ENCODE assay signal across 13 cellular contexts in genomic region chr19:42200116-42200740, GRCh38. TPM values are rescaled to one million over a fixed set of nuclear protein-coding genes. Genes with fewer than 3 reads are reported as not detected.
DNase-seq lines count a peak whose midpoint lies in the region; ATAC-seq and TF ChIP-seq lines count a peak whose summit lies in the region.
"Had no signal": no experiment of that assay in that cellular context is flagged by ENCODE, and none has a peak within 500 bp of the region (broad histone marks: within the 10 kb centered on the region; RNA-seq: fewer than 3 reads in every experiment).

No MANE protein-coding gene starts in this region.

- H3K27ac Mint-ChIP-seq in activated CD4-positive, alpha-beta T cell treated with anti-CD3 and anti-CD28 coated beads, Interleukin-2, amount 10 ng/mL, durations not matched to agents 7 days and 5 days = peak overlapping the region; percentile 95

- H3K4me1 ChIP-seq in RWPE2 (ENCODE audit: insufficient read depth, poor library complexity, severe bottlenecking) = peaks cover 31% of the 10 kb centered on the region
- H3K4me1 ChIP-seq in suprapubic skin = peaks cover 57% of the 10 kb centered on the region
- H3K4me1 ChIP-seq in PC-3 (ENCODE audit: insufficient read depth, low read length) = no peaks in the 10 kb centered on the region
- H3K4me1 ChIP-seq: thyroid gland had no signal

- peaks cover 37% of the 10 kb centered on the region for H3K79me2 ChIP-seq in PC-3 (ENCODE audit: low read length)

- peaks cover 84% of the 10 kb centered on the region for H3K36me3 Mint-ChIP-seq in activated CD4-positive, alpha-beta T cell treated with anti-CD3 and anti-CD28 coated beads, Interleukin-2, amount 10 ng/mL, durations not matched to agents 7 days and 5 days (ENCODE audit: low read depth)

- H3K4me3 Mint-ChIP-seq in activated CD4-positive, alpha-beta T cell treated with anti-CD3 and anti-CD28 coated beads, Interleukin-2, amount 10 ng/mL, durations not matched to agents 7 days and 5 days = peak overlapping the region; percentile 74

- ATAC-seq in RWPE2 (ENCODE audit: low read depth) = no peak
- ATAC-seq in GM21367 (IDR thresholded peaks at IDR 0.05; ENCODE audit: unreplicated experiment) = no peak
- ATAC-seq in PC-3 = no peak

- no peaks in the 10 kb centered on the region for H3F3A ChIP-seq in PC-3 (ENCODE audit: low read length, unreplicated experiment)

- no peak for TF ChIP-seq POLR2A in suprapubic skin (IDR thresholded peaks at IDR 0.05)

- H3K27ac ChIP-seq in RWPE2 (ENCODE audit: poor library complexity, severe bottlenecking) (peak overlapping the region; percentile 88), epithelial cell of prostate (peak overlapping the region; percentile 89), suprapubic skin (peak overlapping the region; percentile 24), PC-3 (ENCODE audit: low read length) (no peak overlapping the region)
- H3K27ac ChIP-seq: brain microvascular endothelial cell, GM23248, thyroid gland had no signal

- TF ChIP-seq CTCF in RWPE2 (IDR thresholded peaks at IDR 0.05; ENCODE audit: poor library complexity, severe bottlenecking) (peak; percentile 33), suprapubic skin (IDR thresholded peaks at IDR 0.05) (no peak), PC-3 (conservative IDR thresholded peaks at IDR 0.05; ENCODE audit: low read depth, low read length) (no peak)

- H3K9me3 Mint-ChIP-seq in activated CD4-positive, alpha-beta T cell treated with anti-CD3 and anti-CD28 coated beads, Interleukin-2, amount 10 ng/mL, durations not matched to agents 7 days and 5 days = no peaks in the 10 kb centered on the region

- H3K9me3 ChIP-seq in RWPE2 (ENCODE audit: severe bottlenecking) = no peaks in the 10 kb centered on the region
- no peaks in the 10 kb centered on the region for H3K9me3 ChIP-seq in suprapubic skin
- no peaks in the 10 kb centered on the region for H3K9me3 ChIP-seq in PC-3 (ENCODE audit: low read length)
- H3K9me3 ChIP-seq: thyroid gland had no signal

- H3K4me1 Mint-ChIP-seq in activated CD4-positive, alpha-beta T cell treated with anti-CD3 and anti-CD28 coated beads, Interleukin-2, amount 10 ng/mL, durations not matched to agents 7 days and 5 days = peaks cover 93% of the 10 kb centered on the region

- no TSS peak for BruUV-seq in PC-3 (replicated peaks; lab: Mats Ljungman, UMichigan)

- CTCF ChIA-PET in activated CD4-positive, alpha-beta T cell treated with anti-CD3 and anti-CD28 coated beads, Interleukin-2, amount 10 ng/mL, durations not matched to agents 7 days and 5 days (lab: Charles Lee) = interaction anchor here (0.9 to 4.4 kb wide), 12 partner anchors 8 to 80 kb away, joined by 3 to 20 read pairs (median 5); no protein-coding TSS in a partner anchor
- CTCF ChIA-PET in PC-3 (lab: Charles Lee) = no interaction called here

- no peak for TF ChIP-seq EP300 in suprapubic skin (IDR thresholded peaks at IDR 0.05)

- DNase-seq in activated CD4-positive, alpha-beta T cell treated with anti-CD3 and anti-CD28 coated beads, Interleukin-2, amount 10 ng/mL, durations not matched to agents 7 days and 5 days = no peak
- DNase-seq in activated CD4-positive, alpha-beta T cell treated with anti-CD3 and anti-CD28 coated beads for 4 hours = no peak
- no peak for DNase-seq in RWPE2 (ENCODE audit: low spot score)
- DNase-seq in epithelial cell of prostate (ENCODE audit: low read depth, low spot score) = no peak
- no peak for DNase-seq in suprapubic skin (ENCODE audit: low spot score in 2 of 2)
- no peak for DNase-seq in kidney tubule cell (ENCODE audit: low spot score)
- DNase-seq in PC-3 = no peak
- DNase-seq: brain microvascular endothelial cell, GM23248, NCI-H446 treated with DMSO at 0.1 percent for 48 hours, occipital lobe, thyroid gland had no signal

- no peak overlapping the region for H3K9ac ChIP-seq in PC-3 (ENCODE audit: low read length)
- H3K9ac ChIP-seq: GM23248 had no signal

- H2AFZ ChIP-seq in PC-3 (ENCODE audit: low read length) = no peak overlapping the region
- H2AFZ ChIP-seq: GM23248 had no signal

- intact Hi-C loops in PC-3 (cut with micrococcal nuclease) = no loop called here

- no peaks in the 10 kb centered on the region for H4K20me1 ChIP-seq in PC-3 (ENCODE audit: low read length)

- H3K27me3 ChIP-seq in RWPE2 (ENCODE audit: insufficient read depth, poor library complexity, severe bottlenecking) (no peaks in the 10 kb centered on the region), suprapubic skin (no peaks in the 10 kb centered on the region), PC-3 (ENCODE audit: low read length) (no peaks in the 10 kb centered on the region)
- H3K27me3 ChIP-seq: brain microvascular endothelial cell, thyroid gland had no signal

- no peak overlapping the region for H3K4me3 ChIP-seq in RWPE2 (ENCODE audit: severe bottlenecking)
- peak overlapping the region; percentile 9 for H3K4me3 ChIP-seq in suprapubic skin
- H3K4me3 ChIP-seq in PC-3 (ENCODE audit: low read length) = no peak overlapping the region
- H3K4me3 ChIP-seq: GM23248, thyroid gland had no signal

- 69% methylated on average over 6 of the region's 7 CpGs for WGBS in suprapubic skin

- POLR2A ChIA-PET in activated CD4-positive, alpha-beta T cell treated with anti-CD3 and anti-CD28 coated beads, Interleukin-2, amount 10 ng/mL, durations not matched to agents 7 days and 5 days (lab: Charles Lee) = interaction anchor here (0.6 to 1.5 kb wide), 2 partner anchors 16 to 37 kb away, joined by 3 read pairs; no protein-coding TSS in a partner anchor
- POLR2A ChIA-PET in PC-3 (lab: Charles Lee; ENCODE audit: unreplicated experiment) = no interaction called here

- H3K27me3 Mint-ChIP-seq in activated CD4-positive, alpha-beta T cell treated with anti-CD3 and anti-CD28 coated beads, Interleukin-2, amount 10 ng/mL, durations not matched to agents 7 days and 5 days = no peaks in the 10 kb centered on the region

- no peak overlapping the region for H3K4me2 ChIP-seq in PC-3 (ENCODE audit: low read length)

- H3K9me2 ChIP-seq in PC-3 (replicated peaks; ENCODE audit: low read length) = no peaks in the 10 kb centered on the region

- H3K36me3 ChIP-seq in RWPE2 (ENCODE audit: low read depth) = peaks cover 57% of the 10 kb centered on the region
- H3K36me3 ChIP-seq in suprapubic skin = peaks cover 43% of the 10 kb centered on the region
- H3K36me3 ChIP-seq in PC-3 (ENCODE audit: low read depth, low read length) = peaks cover 5% of the 10 kb centered on the region; the same call in 1 of the 2 replicates

RNA-seq across cellular contexts. Expression of gene DEDD2, which starts 17.2 kb away (rescaled TPM):
- total RNA-seq in activated CD4-positive, alpha-beta T cell treated with anti-CD3 and anti-CD28 coated beads, Interleukin-2, amount 10 ng/mL, durations not matched to agents 7 days and 5 days = 10 to 100 TPM; 37.2 to 42.4 TPM
- 10 to 100 TPM; 51.3 to 78.9 (median 65.6) TPM for total RNA-seq in suprapubic skin
- 34.4 and 38.2 TPM in 2 replicates for total RNA-seq in PC-3 (2014; rRNA removed)

RNA-seq across cellular contexts. Expression of gene ZNF526, which starts 19.9 kb away (rescaled TPM):
- total RNA-seq in activated CD4-positive, alpha-beta T cell treated with anti-CD3 and anti-CD28 coated beads, Interleukin-2, amount 10 ng/mL, durations not matched to agents 7 days and 5 days = 10 to 100 TPM; 18.0 to 18.5 TPM
- total RNA-seq in suprapubic skin (10 to 100 TPM in 2 of 4 donors, 1 to 10 TPM in 2; 4.2 to 12.9 (median 8.9) TPM), PC-3 (2014; rRNA removed) (5.1 and 6.1 TPM in 2 replicates)

RNA-seq across cellular contexts. Expression of gene GSK3A, which starts 42.2 kb away (rescaled TPM):
- total RNA-seq in activated CD4-positive, alpha-beta T cell treated with anti-CD3 and anti-CD28 coated beads, Interleukin-2, amount 10 ng/mL, durations not matched to agents 7 days and 5 days = 10 to 100 TPM; 42.7 to 53.4 TPM
- total RNA-seq in suprapubic skin (10 to 100 TPM; 24.0 to 37.3 (median 28.3) TPM), PC-3 (2014; rRNA removed) (25.0 and 29.0 TPM in 2 replicates)

RNA-seq across cellular contexts. Expression of gene ERF, which starts 54.7 kb away (rescaled TPM):
- total RNA-seq in activated CD4-positive, alpha-beta T cell treated with anti-CD3 and anti-CD28 coated beads, Interleukin-2, amount 10 ng/mL, durations not matched to agents 7 days and 5 days = 10 to 100 TPM; 56.5 to 57.9 TPM
- total RNA-seq in suprapubic skin (10 to 100 TPM; 36.8 to 49.5 (median 45.8) TPM), PC-3 (2014; rRNA removed) (17.0 and 40.2 TPM in 2 replicates)
